14 cellular contexts compared by ENCODE assay signal in the genomic region with DNA sequence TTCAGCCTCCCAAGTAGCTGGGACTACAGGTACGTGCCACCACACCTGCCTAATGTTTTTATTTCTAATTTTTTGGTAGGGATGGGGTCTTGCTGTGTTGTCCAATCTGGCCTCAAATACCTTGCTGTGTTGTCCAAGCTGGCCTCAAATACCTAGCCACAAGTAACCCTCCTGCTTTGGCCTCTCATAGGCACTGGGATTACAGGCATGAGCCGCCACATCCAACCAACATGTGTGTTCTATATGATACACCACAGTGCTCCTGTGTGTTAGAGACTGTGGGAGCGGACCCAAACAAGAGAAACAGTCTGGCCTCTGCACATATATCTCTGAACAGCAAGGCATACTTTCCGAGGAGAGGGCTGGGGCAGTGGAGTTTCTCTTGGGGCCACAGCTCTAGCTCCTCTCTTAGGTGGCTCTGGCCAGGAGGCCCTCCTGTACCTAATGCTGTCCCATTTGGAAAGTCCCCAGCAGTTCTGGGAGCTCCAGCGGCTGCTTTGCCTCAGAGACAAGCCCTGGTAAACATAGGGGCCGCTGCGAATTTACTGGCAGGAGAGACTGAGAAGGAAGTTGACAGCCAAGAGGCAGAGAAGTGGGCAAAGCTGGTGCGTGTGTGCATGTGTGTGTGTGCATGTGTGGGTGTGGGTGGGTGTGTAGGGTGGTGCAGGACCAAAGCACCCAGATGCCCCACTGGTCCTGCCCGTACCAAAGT.
DNase-seq lines count a peak whose midpoint lies in the region; ATAC-seq, FAIRE-seq and TF ChIP-seq lines count a peak whose summit lies in the region.
"Had no signal": no experiment of that assay in that cellular context is flagged by ENCODE, and none has a peak within 500 bp of the region (broad histone marks: within the 10 kb centered on the region; RNA-seq: fewer than 3 reads in every experiment).

No MANE protein-coding gene starts in this region.

- intact Hi-C loops in adrenal gland (cut with DNase I): no loop called here

- FAIRE-seq in A549 (lab: Jason Lieb, UNC): no peak
- FAIRE-seq: GM18507 had no signal

- DNase-seq in A549 (ENCODE audit: low read depth in 1 of 2, low spot score in 1 of 2) (no peak), HT-29 (ENCODE audit: low spot score) (peak; percentile 65), memory B cell (ENCODE audit: low spot score in 2 of 2) (no peak), NCI-H82 treated with DMSO at 0.1 percent for 48 hours (lab: John Stamatoyannopoulos, UW; ENCODE audit: unreplicated experiment) (no peak), adrenal gland (no peak)
- DNase-seq: cortex of kidney, GOT3, NCI-H187, SHP77 had no signal

- TF ChIP-seq CTCF in A549 (IDR thresholded peaks at IDR 0.05) (no peak), brain (conservative IDR thresholded peaks at IDR 0.05) (no peak), adrenal gland (IDR thresholded peaks at IDR 0.05) (no peak)

- WGBS in A549 (ENCODE audit: missing lambda C conversion rate): 71% methylated on average over 9 of the region's 9 CpGs
- 61 to 74% (median 71%) methylated on average over 7 to 9 of the region's 9 CpGs for WGBS in adrenal gland, 4 donors

- CTCF ChIA-PET in A549 (lab: Yijun Ruan, JAX): interaction anchor here (0.7 to 1.8 kb wide), 5 partner anchors 8 to 356 kb away, joined by 3 to 6 read pairs (median 3); no protein-coding TSS in a partner anchor

- H3K36me3 ChIP-seq in adrenal gland (replicated peaks in 1 of 2): no peaks in the 10 kb centered on the region
- H3K36me3 ChIP-seq: prostate gland had no signal

- H3K27me3 Mint-ChIP-seq in brain (peaks cover 60% of the 10 kb centered on the region), memory B cell (no peaks in the 10 kb centered on the region)

- TF ChIP-seq POLR2A in A549 (IDR thresholded peaks at IDR 0.05; ENCODE audit: low read length): no peak
- TF ChIP-seq POLR2A in adrenal gland (IDR thresholded peaks at IDR 0.05): no peak

- no peak for ATAC-seq in A549
- ATAC-seq in memory B cell (ENCODE audit: low read depth): no peak
- ATAC-seq in HG02981 (IDR thresholded peaks at IDR 0.05; ENCODE audit: unreplicated experiment): no peak
- ATAC-seq in HG03196 (IDR thresholded peaks at IDR 0.05; ENCODE audit: unreplicated experiment): no peak

- peak overlapping the region; percentile 79; the same call in 2 of the 3 replicates for H3K4me2 ChIP-seq in A549

- H3K9me3 ChIP-seq in A549 (no peaks in the 10 kb centered on the region), adrenal gland (replicated peaks in 1 of 3) (no peaks in the 10 kb centered on the region)
- H3K9me3 ChIP-seq: prostate gland had no signal

- H3K4me3 Mint-ChIP-seq in brain: peak overlapping the region; percentile 85 to 89 (median 88)
- H3K4me3 Mint-ChIP-seq in memory B cell: peak overlapping the region; percentile 80

- H3K4me1 ChIP-seq in A549: peaks cover 15% of the 10 kb centered on the region; the same call in 2 of the 3 replicates
- peaks cover 12 to 13% of the 10 kb centered on the region in 2 donors for H3K4me1 ChIP-seq in adrenal gland (replicated peaks in 1 of 2)
- H3K4me1 ChIP-seq: prostate gland had no signal

- peak overlapping the region in 4 of 5 experiments; percentile 63 to 83 (median 72) for H3K27ac Mint-ChIP-seq in brain
- H3K27ac Mint-ChIP-seq in memory B cell: peak overlapping the region; percentile 74

- peak overlapping the region; percentile 68; the same call in 1 of the 3 replicates for H3K4me3 ChIP-seq in A549
- no peak overlapping the region for H3K4me3 ChIP-seq in adrenal gland

- no peak overlapping the region for H3K27ac ChIP-seq in A549
- H3K27ac ChIP-seq in adrenal gland: no peak overlapping the region

- H3K27me3 ChIP-seq in adrenal gland: no peaks in the 10 kb centered on the region

- H3K9me3 Mint-ChIP-seq in brain (no peaks in the 10 kb centered on the region), memory B cell (no peaks in the 10 kb centered on the region)

- H3K36me3 Mint-ChIP-seq in brain (no peaks in the 10 kb centered on the region), memory B cell (no peaks in the 10 kb centered on the region)

- POLR2A ChIA-PET in A549 (lab: Yijun Ruan, JAX): no interaction called here

- no peak for TF ChIP-seq RAD21 in A549 (conservative IDR thresholded peaks at IDR 0.05 in 1 of 2, IDR thresholded peaks at IDR 0.05 in 1 of 2)

- H3K4me1 Mint-ChIP-seq in brain: peaks cover 32% of the 10 kb centered on the region
- peaks cover 34% of the 10 kb centered on the region for H3K4me1 Mint-ChIP-seq in memory B cell

- TF ChIP-seq EP300 in A549 (IDR thresholded peaks at IDR 0.05): no peak

TF ChIP-seq in A549, 52 proteins besides CTCF, POLR2A, EP300 and RAD21:
- TF ChIP-seq ZSCAN20 (CRISPR knock-in tag; IDR thresholded peaks at IDR 0.05) (no peak), CBX2 (IDR thresholded peaks at IDR 0.05; ENCODE audit: borderline replicate concordance, low read depth) (no peak), FOXS1 (CRISPR knock-in tag; IDR thresholded peaks at IDR 0.05) (no peak), ZC3H11A (IDR thresholded peaks at IDR 0.05) (no peak), HOXB13 (CRISPR knock-in tag; IDR thresholded peaks at IDR 0.05; ENCODE audit: low read depth) (no peak), JUNB (IDR thresholded peaks at IDR 0.05) (no peak), ZNF302 (CRISPR knock-in tag; IDR thresholded peaks at IDR 0.05) (no peak), JUN (IDR thresholded peaks at IDR 0.05) (no peak), TFCP2L1 (CRISPR knock-in tag; IDR thresholded peaks at IDR 0.05) (no peak), NPAS2 (CRISPR knock-in tag; IDR thresholded peaks at IDR 0.05; ENCODE audit: borderline replicate concordance) (no peak), NR3C1 (IDR thresholded peaks at IDR 0.05) (no peak), HOXB5 (CRISPR knock-in tag; IDR thresholded peaks at IDR 0.05) (no peak), MYC (IDR thresholded peaks at IDR 0.05; ENCODE audit: borderline replicate concordance, low read length) (no peak), NFE2L2 (conservative IDR thresholded peaks at IDR 0.05; ENCODE audit: low read length) (no peak), MAFK (IDR thresholded peaks at IDR 0.05; ENCODE audit: partially characterized antibody) (no peak)
- TF ChIP-seq, protein P1, sequence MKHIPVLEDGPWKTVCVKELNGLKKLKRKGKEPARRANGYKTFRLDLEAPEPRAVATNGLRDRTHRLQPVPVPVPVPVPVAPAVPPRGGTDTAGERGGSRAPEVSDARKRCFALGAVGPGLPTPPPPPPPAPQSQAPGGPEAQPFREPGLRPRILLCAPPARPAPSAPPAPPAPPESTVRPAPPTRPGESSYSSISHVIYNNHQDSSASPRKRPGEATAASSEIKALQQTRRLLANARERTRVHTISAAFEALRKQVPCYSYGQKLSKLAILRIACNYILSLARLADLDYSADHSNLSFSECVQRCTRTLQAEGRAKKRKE (CRISPR knock-in tag; IDR thresholded peaks at IDR 0.05; ENCODE audit: low read depth): no peak
- TF ChIP-seq, protein P2, sequence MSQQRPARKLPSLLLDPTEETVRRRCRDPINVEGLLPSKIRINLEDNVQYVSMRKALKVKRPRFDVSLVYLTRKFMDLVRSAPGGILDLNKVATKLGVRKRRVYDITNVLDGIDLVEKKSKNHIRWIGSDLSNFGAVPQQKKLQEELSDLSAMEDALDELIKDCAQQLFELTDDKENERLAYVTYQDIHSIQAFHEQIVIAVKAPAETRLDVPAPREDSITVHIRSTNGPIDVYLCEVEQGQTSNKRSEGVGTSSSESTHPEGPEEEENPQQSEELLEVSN (IDR thresholded peaks at IDR 0.05; ENCODE audit: borderline replicate concordance, low read depth): no peak
